In the genomic region with DNA sequence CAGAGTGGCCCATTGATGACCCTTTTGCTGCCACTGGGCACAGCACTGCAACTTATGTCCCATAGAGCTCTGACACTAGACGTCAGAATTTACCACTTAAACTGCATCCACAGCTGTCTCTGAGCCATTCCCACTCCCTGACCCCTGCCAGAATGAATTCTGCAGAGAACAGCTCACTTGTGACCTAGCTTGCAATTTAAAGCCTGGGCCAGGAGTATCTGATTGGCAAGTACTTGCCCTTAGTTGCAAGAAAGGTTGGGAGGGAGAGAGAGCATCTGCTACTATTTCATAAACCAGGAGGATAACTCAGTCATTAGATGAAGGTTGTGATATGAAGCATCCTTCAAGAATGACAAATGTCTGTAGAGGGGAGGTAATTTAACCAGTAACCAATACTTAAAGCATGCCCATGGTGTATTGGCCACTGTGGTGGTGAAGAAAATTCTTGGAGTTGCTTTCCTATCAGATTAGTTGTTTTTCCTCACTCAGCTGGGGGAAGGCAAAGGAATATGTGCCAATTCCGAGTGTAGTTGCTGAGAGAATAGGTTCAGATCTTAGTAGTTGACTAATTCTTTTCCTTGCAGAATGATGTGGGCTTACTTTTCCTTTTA, we compare ENCODE assay signal across 38 cellular contexts. TPM values are rescaled to one million over a fixed set of nuclear protein-coding genes. Genes with fewer than 3 reads are reported as not detected.
"Had no signal": no experiment of that assay in that cellular context is flagged by ENCODE, and none has a peak within 500 bp of the region (broad histone marks: within the 10 kb centered on the region; RNA-seq: fewer than 3 reads in every experiment).

No MANE protein-coding gene starts in this region.

- H3K27me3 ChIP-seq: adrenal gland, body of pancreas, cardiac muscle cell, colonic mucosa had no signal

- H3K4me1 ChIP-seq: adrenal gland, colonic mucosa, gastroesophageal sphincter had no signal

- H3K4me3 ChIP-seq: adrenal gland, body of pancreas, cardiac muscle cell, colonic mucosa, esophagus squamous epithelium, gastroesophageal sphincter had no signal

- H3K27ac ChIP-seq: adrenal gland, body of pancreas, cardiac muscle cell, colonic mucosa, epithelial cell of prostate, esophagus squamous epithelium, gastroesophageal sphincter, WERI-Rb-1 had no signal

- DNase-seq: activated B cell treated with CpG ODN at 0.5 μM for 24 hours; activated CD4-positive, alpha-beta memory T cell treated with anti-CD3 and anti-CD28 coated beads for 36 hours; activated CD4-positive, alpha-beta T cell treated with anti-CD3 and anti-CD28 coated beads, Interleukin-2, amount 10 ng/mL, durations not matched to agents 24 days and 14 days; activated CD8-positive, alpha-beta memory T cell treated with anti-CD3 and anti-CD28 coated beads, Interleukin-2, amount 10 ng/mL, durations not matched to agents 7 days and 5 days; activated CD8-positive, alpha-beta memory T cell treated with anti-CD3 and anti-CD28 coated beads, Interleukin-2, amount 50 U/mL, for 4 hours; activated CD8-positive, alpha-beta T cell treated with anti-CD3 and anti-CD28 coated beads, Interleukin-2, amount 10 ng/mL, durations not matched to agents 7 days and 5 days; activated effector memory CD4-positive, alpha-beta T cell treated with anti-CD3 and anti-CD28 coated beads, Interleukin-2, amount 50 U/mL, for 16 hours; activated naive CD4-positive, alpha-beta T cell treated with anti-CD3 and anti-CD28 coated beads for 36 hours; activated naive CD8-positive, alpha-beta T cell treated with anti-CD3 and anti-CD28 coated beads for 36 hours; activated naive CD8-positive, alpha-beta T cell treated with anti-CD3 and anti-CD28 coated beads, Interleukin-2, amount 50 U/mL, for 24 hours; activated T-cell treated with anti-CD3 and anti-CD28 coated beads, Interleukin-2, amount 50 U/mL, for 1 hour; activated T-cell treated with anti-CD3 and anti-CD28 coated beads, Interleukin-2, amount 50 U/mL, for 48 hours; adrenal gland; amygdala; aorta; body of pancreas; central memory CD4-positive, alpha-beta T cell; cerebellar nuclear complex; colonic mucosa; effector CD8-positive, alpha-beta T cell; esophagus squamous epithelium; foreskin melanocyte; SW 1271; T-cell; T-helper 9 cell; WERI-Rb-1 had no signal

- H3K36me3 ChIP-seq: adrenal gland, cardiac muscle cell, colonic mucosa, esophagus squamous epithelium, gastroesophageal sphincter, WERI-Rb-1 had no signal

- H3K9me3 ChIP-seq: adrenal gland, body of pancreas, colonic mucosa had no signal

- ATAC-seq: activated CD4-positive, CD25-positive, alpha-beta regulatory T cell treated with anti-CD3 and anti-CD28 coated beads, Interleukin-2, amount 50 U/mL, for 24 hours; activated CD8-positive, alpha-beta memory T cell treated with anti-CD3 and anti-CD28 coated beads, Interleukin-2, amount 10 ng/mL, durations not matched to agents 7 days and 5 days; activated CD8-positive, alpha-beta T cell treated with anti-CD3 and anti-CD28 coated beads, Interleukin-2, amount 10 ng/mL, durations not matched to agents 7 days and 5 days; activated naive CD8-positive, alpha-beta T cell treated with anti-CD3 and anti-CD28 coated beads, Interleukin-2, amount 50 U/mL, for 24 hours; body of pancreas; gastroesophageal sphincter; T-cell had no signal

RNA-seq across cellular contexts. Expression of gene IL22RA2, which starts 46.5 kb away (rescaled TPM):
- total RNA-seq: activated B cell treated with CpG ODN at 0.5 μM for 24 hours; activated CD4-positive, alpha-beta memory T cell treated with anti-CD3 and anti-CD28 coated beads for 36 hours; activated CD4-positive, alpha-beta T cell treated with anti-CD3 and anti-CD28 coated beads, Interleukin-2, amount 10 ng/mL, durations not matched to agents 24 days and 14 days; activated CD8-positive, alpha-beta memory T cell treated with anti-CD3 and anti-CD28 coated beads for 36 hours; activated CD8-positive, alpha-beta memory T cell treated with anti-CD3 and anti-CD28 coated beads, Interleukin-2, amount 10 ng/mL, durations not matched to agents 7 days and 5 days; activated CD8-positive, alpha-beta T cell treated with anti-CD3 and anti-CD28 coated beads, Interleukin-2, amount 10 ng/mL, durations not matched to agents 7 days and 5 days; activated naive CD4-positive, alpha-beta T cell treated with anti-CD3 and anti-CD28 coated beads for 36 hours; activated naive CD8-positive, alpha-beta T cell treated with anti-CD3 and anti-CD28 coated beads for 36 hours; activated T-helper 1 cell treated with anti-CD3 and anti-CD28 coated beads, Interleukin-12 subunit alpha, Interleukin-12 subunit beta, Interleukin-2, Interleukin-4 antibody, amounts not matched to agents 30 ng/mL and 10 ng/mL and 1 ng/mL, durations not matched to agents 14 hours and 24 hours and 36 hours; activated T-helper 2 cell treated with anti-CD3 and anti-CD28 coated beads, Interferon-gamma antibody, Interleukin-2, Interleukin-4, amounts not matched to agents 10 μg/mL and 5 μg/mL and 100 μg/mL, durations not matched to agents 14 hours and 24 hours and 36 hours; adrenal gland; aorta; body of pancreas; cardiac muscle cell; dermis microvascular lymphatic vessel endothelial cell; endothelial cell of umbilical vein; esophagus squamous epithelium; fibroblast of lung; fibroblast of villous mesenchyme; gastroesophageal sphincter; T-cell; T-helper 2 cell treated with Interferon-gamma antibody and Interleukin-4, amounts not matched to agents 100 ng/mL and 5 ng/mL, for 36 hours had no signal
- polyA plus RNA-seq: adrenal gland, aorta, cardiac muscle cell, endothelial cell of umbilical vein, fibroblast of lung had no signal
